Comparison of ENCODE assay signal across 8 cellular contexts in the genomic region with DNA sequence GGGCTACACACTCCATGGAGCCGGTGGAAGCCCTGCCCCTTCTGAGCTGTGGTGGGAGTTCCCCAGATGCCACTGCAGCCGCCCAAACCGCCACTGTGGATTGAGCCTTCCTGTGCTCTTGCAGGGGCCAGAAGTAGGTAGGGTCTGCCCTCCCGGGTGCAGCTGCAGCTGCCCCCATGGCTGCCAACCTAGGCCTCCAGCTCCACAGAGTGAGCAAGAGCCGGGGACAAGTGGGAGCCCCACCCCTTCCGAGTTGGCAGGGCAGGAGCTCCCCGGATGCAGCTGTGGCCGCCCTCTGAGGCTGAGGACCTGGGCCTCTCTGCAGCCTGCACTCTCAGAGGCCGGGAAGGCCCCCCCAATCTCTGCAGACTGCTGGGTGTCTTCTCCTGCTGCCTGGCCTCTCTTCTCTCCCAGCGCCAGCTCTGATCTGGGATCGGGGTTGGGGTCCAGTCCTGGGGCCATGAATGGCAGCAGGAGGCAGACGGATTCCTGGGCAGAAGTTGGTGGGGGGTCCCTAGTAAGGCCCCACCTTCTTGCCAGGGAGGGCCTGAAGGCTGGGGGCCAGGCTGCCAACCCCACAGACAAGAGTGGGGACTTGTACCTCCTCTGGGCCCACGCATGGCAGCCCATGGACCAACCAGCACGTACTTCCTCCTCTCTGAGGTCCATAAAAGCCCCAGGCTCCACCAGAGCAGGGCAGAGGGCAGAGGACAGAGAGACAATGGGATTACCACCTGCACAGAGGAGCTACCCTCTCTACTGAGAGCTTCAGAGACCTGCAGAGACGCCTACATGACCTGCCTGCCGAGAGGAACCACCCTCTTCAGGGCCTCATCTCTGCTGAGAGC. TPM values are rescaled to one million over a fixed set of nuclear protein-coding genes. Genes with fewer than 3 reads are reported as not detected.
A peak's percentile ranks its signal among the peaks of the same experiment; 100 is the strongest.
DNase-seq lines count a peak whose midpoint lies in the region; ATAC-seq and FAIRE-seq lines count a peak whose summit lies in the region.

No MANE protein-coding gene starts in this region.

- ATAC-seq in HG02981 (IDR thresholded peaks at IDR 0.05; ENCODE audit: unreplicated experiment) (peak; percentile 44), left ventricle myocardium superior (peak; percentile 59)

- DNase-seq in activated CD4-positive, alpha-beta T cell treated with anti-CD3 and anti-CD28 coated beads for 48 hours: peak; percentile 72
- DNase-seq in left ventricle myocardium superior (peak; percentile 54), NCI-H1092 treated with DMSO at 0.1 percent for 48 hours (lab: John Stamatoyannopoulos, UW) (no peak), A172 (ENCODE audit: low spot score) (no peak), HTR-8/SVneo (ENCODE audit: insufficient read length, low spot score) (no peak), T1000 (lab: John Stamatoyannopoulos, UW) (no peak)
- DNase-seq in stimulated activated CD8-positive, alpha-beta memory T cell treated with anti-CD3 and anti-CD28 coated beads, Interleukin-4, amount 100 ng/mL, for 24 hours (ENCODE audit: low read depth): peak; percentile 37

- intact Hi-C loops in left ventricle myocardium superior (cut with micrococcal nuclease): loop anchor here (10.0 kb wide), 1 partner anchor 57 kb away; no protein-coding TSS in a partner anchor

- FAIRE-seq in HTR-8/SVneo (lab: Jason Lieb, UNC): no peak

RNA-seq across cellular contexts. Expression of gene AP2S1, which starts 28.9 kb away (rescaled TPM):
- 85.2 TPM for total RNA-seq in left ventricle myocardium superior
- total RNA-seq in A172 (2014; rRNA removed; shearing (Covaris generic)): 141 and 186 TPM in 2 replicates

RNA-seq across cellular contexts. Expression of gene SLC1A5, which starts 33.3 kb away (rescaled TPM):
- total RNA-seq in left ventricle myocardium superior: 6.9 TPM
- 57.2 and 58.7 TPM in 2 replicates for total RNA-seq in A172 (2014; rRNA removed; shearing (Covaris generic))

RNA-seq across cellular contexts. Expression of gene ARHGAP35, which starts 39.1 kb away (rescaled TPM):
- 69.7 TPM for total RNA-seq in left ventricle myocardium superior
- total RNA-seq in A172 (2014; rRNA removed; shearing (Covaris generic)): 11.5 and 14.1 TPM in 2 replicates

Comparison
In these comparisons a context has a peak if more than half of its experiments do, and no peak if none do; other contexts are left out.
1. DNase-seq: peak in activated CD4-positive, alpha-beta T cell treated with anti-CD3 and anti-CD28 coated beads for 48 hours (single experiment), left ventricle myocardium superior (single experiment) and stimulated activated CD8-positive, alpha-beta memory T cell treated with anti-CD3 and anti-CD28 coated beads, Interleukin-4, amount 100 ng/mL, for 24 hours (single experiment); none in NCI-H1092 treated with DMSO at 0.1 percent for 48 hours (single experiment), A172 (single experiment), HTR-8/SVneo (single experiment) and T1000 (single experiment).